13 cellular contexts compared by ENCODE assay signal in the genomic region with DNA sequence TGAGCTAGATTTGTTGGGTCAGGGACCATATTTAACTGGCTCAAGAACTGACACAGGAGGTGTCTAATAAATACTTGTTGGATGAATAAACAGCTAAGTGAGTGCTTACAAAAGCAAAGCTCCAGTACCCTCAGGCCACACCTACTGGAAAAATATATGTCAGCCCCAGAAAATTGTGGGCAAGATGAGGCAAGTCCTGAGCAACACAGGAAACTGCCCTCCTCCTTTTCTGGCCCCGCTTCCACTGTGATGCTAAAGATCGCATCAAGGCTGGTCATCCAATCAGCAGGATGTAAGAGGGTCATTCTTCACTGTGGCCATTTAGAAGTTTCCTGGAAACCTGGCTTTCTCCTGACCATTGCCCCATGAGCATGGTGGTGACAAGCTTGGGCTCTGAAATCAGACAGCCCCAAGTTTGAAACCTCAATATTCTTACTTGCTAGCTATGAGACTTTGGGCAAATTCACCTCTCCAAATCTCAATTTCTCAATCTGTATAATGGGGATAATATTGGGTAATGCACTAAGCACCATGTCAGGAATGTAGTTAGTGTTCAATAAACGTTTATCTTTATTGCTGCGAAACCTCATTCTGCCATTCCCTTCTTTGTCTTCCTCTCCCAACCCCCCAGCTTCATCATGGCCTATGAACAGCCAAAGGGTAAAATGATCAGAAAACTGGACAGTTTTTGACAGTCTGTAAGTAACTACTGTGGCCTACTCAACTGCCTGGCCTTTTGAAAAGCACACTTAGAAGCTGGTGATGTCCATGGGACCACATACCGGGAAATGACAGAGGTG.
DNase-seq lines count a peak whose midpoint lies in the region; TF ChIP-seq lines count a peak whose summit lies in the region.
"Had no signal": no experiment of that assay in that cellular context is flagged by ENCODE, and none has a peak within 500 bp of the region (broad histone marks: within the 10 kb centered on the region; RNA-seq: fewer than 3 reads in every experiment).

No MANE protein-coding gene starts in this region.

- intact Hi-C loops in activated CD4-positive, alpha-beta memory T cell treated with anti-CD3 and anti-CD28 coated beads for 36 hours (cut with micrococcal nuclease) = loop anchor here (2.0 kb wide), 1 partner anchor 17 kb away; no protein-coding TSS in a partner anchor

- peaks cover 2% of the 10 kb centered on the region for H3K4me1 Mint-ChIP-seq in activated CD4-positive, alpha-beta memory T cell treated with anti-CD3 and anti-CD28 coated beads for 36 hours (ENCODE audit: low read depth)
- H3K4me1 Mint-ChIP-seq in activated CD4-positive, alpha-beta memory T cell treated with anti-CD3 and anti-CD28 coated beads, Interleukin-2, amount 10 ng/mL, durations not matched to agents 7 days and 5 days = peaks cover 15% of the 10 kb centered on the region
- H3K4me1 Mint-ChIP-seq: stimulated activated memory B cell treated with anti-CD40 and anti-IgM and Interleukin-4, amounts not matched to agents 10 μg/mL and 1 μg/mL and 100 μg/mL, for 72 hours had no signal

- H3K36me3 Mint-ChIP-seq in activated CD4-positive, alpha-beta memory T cell treated with anti-CD3 and anti-CD28 coated beads for 36 hours = peaks cover 7% of the 10 kb centered on the region
- H3K36me3 Mint-ChIP-seq in activated CD4-positive, alpha-beta memory T cell treated with anti-CD3 and anti-CD28 coated beads, Interleukin-2, amount 10 ng/mL, durations not matched to agents 7 days and 5 days (ENCODE audit: low read depth) = no peaks in the 10 kb centered on the region
- H3K36me3 Mint-ChIP-seq: mesothelial cell of epicardium; stimulated activated memory B cell treated with anti-CD40 and anti-IgM and Interleukin-4, amounts not matched to agents 10 μg/mL and 1 μg/mL and 100 μg/mL, for 72 hours had no signal

- H3K27me3 Mint-ChIP-seq in activated CD4-positive, alpha-beta memory T cell treated with anti-CD3 and anti-CD28 coated beads for 36 hours = no peaks in the 10 kb centered on the region
- H3K27me3 Mint-ChIP-seq in activated CD4-positive, alpha-beta memory T cell treated with anti-CD3 and anti-CD28 coated beads, Interleukin-2, amount 10 ng/mL, durations not matched to agents 7 days and 5 days = no peaks in the 10 kb centered on the region
- H3K27me3 Mint-ChIP-seq: progenitor cell of endocrine pancreas; stimulated activated memory B cell treated with anti-CD40 and anti-IgM and Interleukin-4, amounts not matched to agents 10 μg/mL and 1 μg/mL and 100 μg/mL, for 72 hours had no signal

- POLR2A ChIA-PET in activated CD4-positive, alpha-beta memory T cell treated with anti-CD3 and anti-CD28 coated beads for 36 hours (lab: Charles Lee) = no interaction called here
- POLR2A ChIA-PET in activated CD4-positive, alpha-beta memory T cell treated with anti-CD3 and anti-CD28 coated beads, Interleukin-2, amount 10 ng/mL, durations not matched to agents 7 days and 5 days (lab: Charles Lee) = interaction anchor here (0.9 kb wide), 1 partner anchor 15 kb away, joined by 3 read pairs; no protein-coding TSS in a partner anchor

- no peak for TF ChIP-seq CTCF in cardiac fibroblast (IDR thresholded peaks at IDR 0.05; ENCODE audit: low read depth, low read length)

- H3K4me3 ChIP-seq in cardiac fibroblast (replicated peaks in 1 of 2; ENCODE audit: low read depth in 2 of 2, low read length in 2 of 2) (no peak overlapping the region), skeletal muscle cell (ENCODE audit: low read depth, low read length) (no peak overlapping the region)

- DNase-seq in activated CD4-positive, alpha-beta memory T cell treated with anti-CD3 and anti-CD28 coated beads for 36 hours = peak; percentile 25
- no peak for DNase-seq in activated CD4-positive, alpha-beta memory T cell treated with anti-CD3 and anti-CD28 coated beads, Interleukin-2, amount 10 ng/mL, durations not matched to agents 7 days and 5 days
- DNase-seq in NCI-H226 = peak; percentile 41
- peak; percentile 39 to 51 for DNase-seq in cardiac fibroblast (ENCODE audit: low read depth in 2 of 2)
- peak; percentile 13 for DNase-seq in skeletal muscle cell (ENCODE audit: low read depth)
- DNase-seq in HuH-7.5 (ENCODE audit: low spot score) = no peak
- DNase-seq in NCI-H446 (lab: John Stamatoyannopoulos, UW) = no peak
- DNase-seq in NCI-H2227 treated with DMSO at 0.1 percent for 48 hours (lab: John Stamatoyannopoulos, UW) = no peak
- DNase-seq: activated CD8-positive, alpha-beta memory T cell treated with anti-CD3 and anti-CD28 coated beads, Interleukin-2, amount 50 U/mL, for 4 hours; T-helper 9 cell had no signal

- peaks cover 5% of the 10 kb centered on the region for H3K9me3 Mint-ChIP-seq in activated CD4-positive, alpha-beta memory T cell treated with anti-CD3 and anti-CD28 coated beads for 36 hours
- peaks cover under 1% of the 10 kb centered on the region for H3K9me3 Mint-ChIP-seq in activated CD4-positive, alpha-beta memory T cell treated with anti-CD3 and anti-CD28 coated beads, Interleukin-2, amount 10 ng/mL, durations not matched to agents 7 days and 5 days

- CTCF ChIA-PET in activated CD4-positive, alpha-beta memory T cell treated with anti-CD3 and anti-CD28 coated beads for 36 hours (lab: Charles Lee) = interaction anchor here (1.2 to 2.3 kb wide), 2 partner anchors 16 to 17 kb away, joined by 3 to 6 read pairs; no protein-coding TSS in a partner anchor
- CTCF ChIA-PET in activated CD4-positive, alpha-beta memory T cell treated with anti-CD3 and anti-CD28 coated beads, Interleukin-2, amount 10 ng/mL, durations not matched to agents 7 days and 5 days (lab: Charles Lee) = interaction anchor here (1.1 to 1.7 kb wide), 4 partner anchors 15 to 24 kb away, joined by 3 to 6 read pairs (median 4); no protein-coding TSS in a partner anchor

- no peak overlapping the region for H3K4me3 Mint-ChIP-seq in activated CD4-positive, alpha-beta memory T cell treated with anti-CD3 and anti-CD28 coated beads for 36 hours
- H3K4me3 Mint-ChIP-seq in activated CD4-positive, alpha-beta memory T cell treated with anti-CD3 and anti-CD28 coated beads, Interleukin-2, amount 10 ng/mL, durations not matched to agents 7 days and 5 days = no peak overlapping the region
- H3K4me3 Mint-ChIP-seq: mesothelial cell of epicardium; stimulated activated memory B cell treated with anti-CD40 and anti-IgM and Interleukin-4, amounts not matched to agents 10 μg/mL and 1 μg/mL and 100 μg/mL, for 72 hours had no signal

- H3K27ac Mint-ChIP-seq in activated CD4-positive, alpha-beta memory T cell treated with anti-CD3 and anti-CD28 coated beads for 36 hours = no peak overlapping the region
- H3K27ac Mint-ChIP-seq in activated CD4-positive, alpha-beta memory T cell treated with anti-CD3 and anti-CD28 coated beads, Interleukin-2, amount 10 ng/mL, durations not matched to agents 7 days and 5 days = no peak overlapping the region
- H3K27ac Mint-ChIP-seq: mesothelial cell of epicardium; progenitor cell of endocrine pancreas; stimulated activated memory B cell treated with anti-CD40 and anti-IgM and Interleukin-4, amounts not matched to agents 10 μg/mL and 1 μg/mL and 100 μg/mL, for 72 hours had no signal

Comparison
In these comparisons a context has a peak if more than half of its experiments do, and no peak if none do; other contexts are left out.
1. DNase-seq: peak in activated CD4-positive, alpha-beta memory T cell treated with anti-CD3 and anti-CD28 coated beads for 36 hours (single experiment), NCI-H226 (single experiment), cardiac fibroblast (2 of 2) and skeletal muscle cell (single experiment); none in activated CD4-positive, alpha-beta memory T cell treated with anti-CD3 and anti-CD28 coated beads, Interleukin-2, amount 10 ng/mL, durations not matched to agents 7 days and 5 days (single experiment), HuH-7.5 (single experiment), NCI-H446 (0 of 2) and NCI-H2227 treated with DMSO at 0.1 percent for 48 hours (single experiment).